ENCODE assay signal across 8 cellular contexts in genomic region chr7:103988468-103989199, GRCh38. TPM values are rescaled to one million over a fixed set of nuclear protein-coding genes. Genes with fewer than 3 reads are reported as not detected.
A peak's percentile ranks its signal among the peaks of the same experiment; 100 is the strongest.
DNase-seq lines count a peak whose midpoint lies in the region; ATAC-seq, FAIRE-seq and TF ChIP-seq lines count a peak whose summit lies in the region.

No MANE protein-coding gene starts in this region.

- no peaks in the 10 kb centered on the region for H4K20me1 ChIP-seq in osteoblast (ENCODE audit: insufficient read depth, low read length)

- CTCF ChIA-PET in Calu3 (lab: Charles Lee) = no interaction called here

- H3K27ac Mint-ChIP-seq in Calu3 (ENCODE audit: unreplicated experiment) = no peak overlapping the region

- TF ChIP-seq CTCF in Calu3 (IDR thresholded peaks at IDR 0.05; ENCODE audit: unreplicated experiment) (no peak), osteoblast (IDR thresholded peaks at IDR 0.05; ENCODE audit: extremely low read depth, low read depth, low read length) (no peak), Peyer's patch (IDR thresholded peaks at IDR 0.05) (no peak)

- H3K79me2 ChIP-seq in osteoblast (ENCODE audit: insufficient read depth, low read length) = no peaks in the 10 kb centered on the region

- H3K9me3 ChIP-seq in esophagus (ENCODE audit: control insufficient read depth in 2 of 2, insufficient read depth in 1 of 2, low read depth in 1 of 2, low read length in 1 of 2) (no peaks in the 10 kb centered on the region), osteoblast (ENCODE audit: low read depth, low read length) (no peaks in the 10 kb centered on the region), Peyer's patch (no peaks in the 10 kb centered on the region), small intestine (ENCODE audit: control insufficient read depth, low read depth) (no peaks in the 10 kb centered on the region)

- no peak for TF ChIP-seq POLR2A in Peyer's patch (IDR thresholded peaks at IDR 0.05)

- H3K36me3 ChIP-seq in esophagus (ENCODE audit: control insufficient read depth in 2 of 2, insufficient read depth in 2 of 2, low read length in 1 of 2) = no peaks in the 10 kb centered on the region
- no peaks in the 10 kb centered on the region for H3K36me3 ChIP-seq in osteoblast (ENCODE audit: insufficient read depth, low read length)
- H3K36me3 ChIP-seq in Peyer's patch = no peaks in the 10 kb centered on the region
- no peaks in the 10 kb centered on the region for H3K36me3 ChIP-seq in small intestine (ENCODE audit: control insufficient read depth in 2 of 2, insufficient read depth in 2 of 2, low read length in 2 of 2)

- no peak overlapping the region for H2AFZ ChIP-seq in osteoblast (ENCODE audit: low read length)

- no peak overlapping the region for H3K27ac ChIP-seq in esophagus (ENCODE audit: low read depth in 2 of 2, low read length in 1 of 2)
- no peak overlapping the region for H3K27ac ChIP-seq in osteoblast (ENCODE audit: low read depth, low read length)
- H3K27ac ChIP-seq in Peyer's patch = no peak overlapping the region
- H3K27ac ChIP-seq in small intestine (ENCODE audit: low read depth in 1 of 2, low read length in 1 of 2) = no peak overlapping the region

- H3K27me3 Mint-ChIP-seq in Calu3 (ENCODE audit: unreplicated experiment) = no peaks in the 10 kb centered on the region

- H3K4me3 ChIP-seq in esophagus (ENCODE audit: low read depth in 1 of 2, low read length in 2 of 2) (peak overlapping the region; percentile 40 to 45), osteoblast (ENCODE audit: insufficient read depth, low read length) (peak overlapping the region; percentile 55), Peyer's patch (peak overlapping the region in 2 of 4 donors; percentile 40 to 47), small intestine (ENCODE audit: low read depth in 1 of 2, low read length in 2 of 2) (no peak overlapping the region)

- H3K4me2 ChIP-seq in osteoblast (ENCODE audit: insufficient read depth, low read length) = peak overlapping the region; percentile 58

- no peaks in the 10 kb centered on the region for H3K36me3 Mint-ChIP-seq in Calu3 (ENCODE audit: insufficient read depth, unreplicated experiment)

- WGBS in esophagus, 2 donors = 5% methylated on average over 37 of the region's 37 CpGs
- WGBS in small intestine, 3 donors = 3 to 10% (median 6%) methylated on average over 37 of the region's 37 CpGs

- no peak for ATAC-seq in HG02938 (IDR thresholded peaks at IDR 0.05; ENCODE audit: unreplicated experiment)

- FAIRE-seq in small intestine (lab: Jason Lieb, UNC) = no peak

- peaks cover 6 to 8% of the 10 kb centered on the region in 2 donors for H3K27me3 ChIP-seq in esophagus (ENCODE audit: control insufficient read depth in 1 of 2, insufficient read depth in 2 of 2, low read length in 2 of 2)
- H3K27me3 ChIP-seq in osteoblast (ENCODE audit: insufficient read depth, low read length) = peaks cover 34% of the 10 kb centered on the region
- peaks cover 0 to 5% of the 10 kb centered on the region in 2 donors for H3K27me3 ChIP-seq in Peyer's patch
- peaks cover 10 to 22% of the 10 kb centered on the region in 2 donors for H3K27me3 ChIP-seq in small intestine (ENCODE audit: control insufficient read depth in 2 of 2, insufficient read depth in 2 of 2, low read length in 2 of 2)

- H3K9me3 Mint-ChIP-seq in Calu3 (ENCODE audit: low read depth, unreplicated experiment) = no peaks in the 10 kb centered on the region

- peaks cover 4 to 8% of the 10 kb centered on the region in 2 donors for H3K4me1 ChIP-seq in esophagus (ENCODE audit: control insufficient read depth in 2 of 2, insufficient read depth in 2 of 2, low read length in 1 of 2)
- peaks cover 7% of the 10 kb centered on the region for H3K4me1 ChIP-seq in osteoblast (ENCODE audit: insufficient read depth, low read length)
- peaks cover 0 to 10% (median 2%) of the 10 kb centered on the region in 4 donors for H3K4me1 ChIP-seq in Peyer's patch
- no peaks in the 10 kb centered on the region for H3K4me1 ChIP-seq in small intestine (ENCODE audit: control insufficient read depth in 2 of 2, insufficient read depth in 1 of 2, low read depth in 1 of 2, low read length in 1 of 2)

- BruUV-seq in Calu3 (replicated peaks; lab: Mats Ljungman, UMichigan) = no TSS peak

- H3K4me1 Mint-ChIP-seq in Calu3 (ENCODE audit: low read depth, unreplicated experiment) = peaks cover 7% of the 10 kb centered on the region

- no peak for DNase-seq in Calu3
- DNase-seq in NCI-H1105 treated with DMSO at 0.1 percent for 48 hours (lab: John Stamatoyannopoulos, UW) = peak; percentile 29
- DNase-seq in osteoblast (ENCODE audit: insufficient read length, low spot score, missing footprints) = peak; percentile 65
- no peak for DNase-seq in Peyer's patch
- no peak for DNase-seq in activated gamma-delta T cell (lab: John Stamatoyannopoulos, UW)
- DNase-seq in small intestine = no peak

- intact Hi-C loops in Calu3 (cut with micrococcal nuclease; ENCODE audit: unreplicated experiment) = no loop called here

- H3K4me3 Mint-ChIP-seq in Calu3 (ENCODE audit: low read depth, unreplicated experiment) = peak overlapping the region; percentile 74

RNA-seq across cellular contexts. Expression of gene RELN, which starts 0.8 kb away (rescaled TPM):
- total RNA-seq in Calu3 (2022) = 0.31 and 0.44 TPM in 2 replicates
- under 1 TPM; 0.10 to 0.65 TPM for polyA plus RNA-seq in esophagus
- total RNA-seq in osteoblast = 0.29 and 0.36 TPM in 2 replicates
- total RNA-seq in Peyer's patch = 1 to 10 TPM; 1.7 to 3.9 (median 3.2) TPM
- polyA plus RNA-seq in small intestine = 1 to 10 TPM in 1 of 3 donors, not detected in 2; 8.1 TPM

Comparison
In these comparisons a context has a peak if more than half of its experiments do, and no peak if none do; other contexts are left out.
1. DNase-seq: peak in NCI-H1105 treated with DMSO at 0.1 percent for 48 hours (single experiment) and osteoblast (single experiment); none in Calu3 (single experiment), Peyer's patch (0 of 3), activated gamma-delta T cell (single experiment) and small intestine (single experiment).
2. H3K4me3 ChIP-seq: peak in esophagus (2 of 2) and osteoblast (single experiment); none in small intestine (0 of 2).